Comparison of ENCODE assay signal across 8 cellular contexts in the genomic region with DNA sequence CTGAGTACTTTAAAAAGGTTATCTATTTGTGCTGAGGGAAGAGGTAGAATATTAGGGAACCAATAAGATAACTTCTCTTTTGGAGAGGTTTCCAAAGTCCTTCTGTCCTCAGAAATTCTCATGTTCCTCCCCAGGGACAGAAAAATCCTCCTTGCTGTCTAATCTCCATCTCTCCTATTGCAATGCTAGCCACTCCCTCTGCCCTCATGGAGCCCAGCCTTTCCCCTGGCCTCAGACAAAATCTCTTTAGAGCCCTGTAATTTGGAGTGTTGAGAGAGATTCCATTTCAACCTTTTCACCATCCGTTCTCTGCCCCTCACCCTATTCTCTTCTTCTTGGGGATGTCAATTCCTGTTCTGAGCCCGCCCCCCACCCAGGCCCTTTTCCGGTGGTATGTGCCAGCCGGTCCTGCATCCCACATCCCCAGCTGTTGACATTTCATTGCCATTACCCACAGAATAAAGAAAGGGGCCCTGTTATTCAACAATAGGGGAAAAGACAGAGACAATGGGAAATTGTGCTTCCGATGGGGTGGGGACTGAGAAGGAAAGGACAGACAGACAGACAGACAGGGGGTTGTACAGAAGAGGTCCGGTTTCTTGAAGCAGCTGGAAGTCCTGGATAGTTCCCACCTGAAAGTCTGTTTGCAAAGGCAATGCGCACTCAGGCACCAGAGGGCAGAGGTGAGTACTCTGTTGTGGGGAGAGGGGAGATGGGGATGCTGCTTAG. TPM values are rescaled to one million over a fixed set of nuclear protein-coding genes. Genes with fewer than 3 reads are reported as not detected.
DNase-seq lines count a peak whose midpoint lies in the region; ATAC-seq, FAIRE-seq and TF ChIP-seq lines count a peak whose summit lies in the region.

A gene (plus strand): TSS at position 563 of the 729 bp plus-strand sequence. CDS start 4,076 bp downstream, outside the sequence.

- no peaks in the 10 kb centered on the region for H3K4me1 Mint-ChIP-seq in natural killer cell

- intact Hi-C loops in natural killer cell (cut with micrococcal nuclease): no loop called here

- no peak within 1 kb of the TSS for H3K27ac Mint-ChIP-seq in natural killer cell

- no peaks in the 10 kb centered on the region for H3K36me3 Mint-ChIP-seq in natural killer cell

- peak; percentile 25 for TF ChIP-seq CTCF in RWPE1 (conservative IDR thresholded peaks at IDR 0.05; ENCODE audit: low read depth)
- TF ChIP-seq CTCF in epithelial cell of proximal tubule (conservative IDR thresholded peaks at IDR 0.05; ENCODE audit: low read depth, low read length): peak; percentile 67
- peak in 3 of 5 experiments; percentile 8 to 16 (median 12) for TF ChIP-seq CTCF in tibial nerve (IDR thresholded peaks at IDR 0.05)
- TF ChIP-seq CTCF in natural killer cell (IDR thresholded peaks at IDR 0.05): no peak

- H3K9me3 ChIP-seq in tibial nerve: no peaks in the 10 kb centered on the region

- CTCF ChIA-PET in RWPE1 (lab: Yijun Ruan, JAX): interaction anchor here (0.6 to 1.7 kb wide), 9 partner anchors 11 to 204 kb away, joined by 3 to 6 read pairs (median 3); a partner anchor contains a TSS

- TF ChIP-seq POLR2A in tibial nerve (IDR thresholded peaks at IDR 0.05) (no peak), GM12891 (IDR thresholded peaks at IDR 0.05; ENCODE audit: low read depth, low read length) (no peak)

- no peaks in the 10 kb centered on the region for H3K9me3 Mint-ChIP-seq in natural killer cell

- H3K36me3 ChIP-seq in tibial nerve: no peaks in the 10 kb centered on the region

- peak; percentile 30 for DNase-seq in stimulated activated CD4-positive, alpha-beta T cell treated with anti-CD3 and anti-CD28 coated beads, Interleukin-4, amount 100 ng/mL, for 24 hours
- DNase-seq in stimulated activated CD4-positive, alpha-beta T cell treated with anti-CD3 and anti-CD28 coated beads, Interleukin-12 subunit alpha, Interleukin-12 subunit beta, amount 100 ng/mL, for 4 hours: no peak
- DNase-seq in RWPE1 (ENCODE audit: low spot score) (no peak), epithelial cell of proximal tubule (ENCODE audit: low read depth) (no peak), tibial nerve (ENCODE audit: low spot score in 2 of 2) (no peak), GM12891 (ENCODE audit: insufficient read length, low spot score) (no peak), natural killer cell (no peak), glomerular visceral epithelial cell (ENCODE audit: extremely low spot score) (no peak)

- H3K27ac ChIP-seq in RWPE1 (no peak within 1 kb of the TSS), tibial nerve (no peak within 1 kb of the TSS)

- no peak for ATAC-seq in natural killer cell

- H3K27me3 Mint-ChIP-seq in natural killer cell (ENCODE audit: low read depth in 2 of 2): peaks cover 55 to 60% of the 10 kb centered on the region in 2 donors

- no peak for TF ChIP-seq EP300 in tibial nerve (IDR thresholded peaks at IDR 0.05)

- no peak within 1 kb of the TSS for H3K4me3 Mint-ChIP-seq in natural killer cell

- H3K4me3 ChIP-seq in epithelial cell of proximal tubule (ENCODE audit: low read depth, low read length) (no peak within 1 kb of the TSS), tibial nerve (no peak within 1 kb of the TSS)

- peaks cover 0 to 21% (median 3%) of the 10 kb centered on the region in 4 donors for H3K4me1 ChIP-seq in tibial nerve

- 8 to 9% methylated on average over 7 of the region's 7 CpGs for WGBS in tibial nerve, 2 donors

- no peak for FAIRE-seq in GM12891 (lab: Jason Lieb, UNC)

- POLR2A ChIA-PET in RWPE1 (lab: Yijun Ruan, JAX; ENCODE audit: low non-redundant PET): no interaction called here

- H3K27me3 ChIP-seq in tibial nerve: peaks cover 0 to 63% of the 10 kb centered on the region in 2 donors

TF ChIP-seq in GM12891, 5 proteins besides CTCF, POLR2A, EP300 and RAD21:
- TF ChIP-seq PAX5 (IDR thresholded peaks at IDR 0.05; ENCODE audit: insufficient read depth, low read length, severe bottlenecking) (no peak), POU2F2 (IDR thresholded peaks at IDR 0.05; ENCODE audit: low read depth, low read length) (no peak), SPI1 (IDR thresholded peaks at IDR 0.05; ENCODE audit: low read depth, low read length) (no peak), POLR2AphosphoS5 (IDR thresholded peaks at IDR 0.05; ENCODE audit: low read depth, low read length) (no peak), TAF1 (IDR thresholded peaks at IDR 0.05; ENCODE audit: low read depth, low read length) (no peak)

RNA-seq across cellular contexts. Expression of the gene that starts here (rescaled TPM):
- total RNA-seq in epithelial cell of proximal tubule (not detected in 2 replicates), tibial nerve (10 to 100 TPM in 2 of 4 donors, 1 to 10 TPM in 2; 1.8 to 20.3 (median 10.6) TPM), natural killer cell (not detected)
- not detected for polyA plus RNA-seq in GM12891 (2012; ENCODE audit: low read depth, missing spikeins)
